29 cellular contexts compared by ENCODE assay signal in the genomic region with DNA sequence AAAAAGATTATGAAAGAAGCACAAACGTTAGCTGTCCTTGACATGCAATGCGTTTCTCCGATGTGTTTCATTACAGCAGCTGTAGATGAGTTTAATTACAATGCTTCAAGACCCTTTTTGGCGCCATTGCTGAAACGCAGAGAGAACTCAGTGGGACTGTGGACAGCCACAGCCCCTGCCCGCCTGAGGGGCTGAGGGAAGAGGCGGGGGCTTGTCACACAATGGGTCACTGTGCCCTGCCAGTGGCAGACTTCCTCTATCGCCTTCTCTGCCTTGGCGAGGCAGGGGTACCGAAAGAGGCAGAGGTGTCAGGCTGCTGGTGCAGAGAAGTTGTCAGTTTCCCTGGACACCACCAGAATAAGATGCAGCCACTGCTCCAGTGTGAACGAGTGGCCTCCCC.
"Had no signal": no experiment of that assay in that cellular context is flagged by ENCODE, and none has a peak within 500 bp of the region (broad histone marks: within the 10 kb centered on the region; RNA-seq: fewer than 3 reads in every experiment).

No MANE protein-coding gene starts in this region.

- H3K36me3 Mint-ChIP-seq: activated naive CD4-positive, alpha-beta T cell treated with anti-CD3 and anti-CD28 coated beads, Interleukin-2, amount 10 ng/mL, durations not matched to agents 7 days and 5 days; activated naive CD8-positive, alpha-beta T cell treated with anti-CD3 and anti-CD28 coated beads, Interleukin-2, amount 10 ng/mL, durations not matched to agents 7 days and 5 days; IgD-negative memory B cell had no signal

- H3K4me3 ChIP-seq: adrenal gland, SJCRH30 had no signal

- H3K9me3 ChIP-seq: adrenal gland, SJCRH30, SK-N-SH had no signal

- H3K27ac ChIP-seq: adrenal gland, KMS-11, SJCRH30, VCaP had no signal

- ATAC-seq: activated T-cell treated with anti-CD3 and anti-CD28 coated beads, Interleukin-2, amount 50 U/mL, for 72 hours; T-helper 17 cell had no signal

- H3K27me3 ChIP-seq: adrenal gland, SJCRH30 had no signal

- H3K9me3 Mint-ChIP-seq: activated CD4-positive, alpha-beta memory T cell treated with anti-CD3 and anti-CD28 coated beads, Interleukin-2, amount 10 ng/mL, durations not matched to agents 7 days and 5 days; activated CD4-positive, alpha-beta T cell treated with anti-CD3 and anti-CD28 coated beads, Interleukin-2, amount 10 ng/mL, durations not matched to agents 7 days and 5 days; activated naive CD4-positive, alpha-beta T cell treated with anti-CD3 and anti-CD28 coated beads, Interleukin-2, amount 10 ng/mL, durations not matched to agents 7 days and 5 days; activated naive CD8-positive, alpha-beta T cell treated with anti-CD3 and anti-CD28 coated beads, Interleukin-2, amount 10 ng/mL, durations not matched to agents 7 days and 5 days; activated T-cell treated with anti-CD3 and anti-CD28 coated beads, Interleukin-2, amount 50 U/mL, for 72 hours; activated T-helper 2 cell treated with anti-CD3 and anti-CD28 coated beads, Interferon-gamma antibody, Interleukin-2, Interleukin-4, amounts not matched to agents 10 μg/mL and 5 μg/mL and 100 μg/mL, durations not matched to agents 14 hours and 24 hours and 36 hours had no signal

- H3K4me3 Mint-ChIP-seq: activated CD4-positive, alpha-beta memory T cell treated with anti-CD3 and anti-CD28 coated beads, Interleukin-2, amount 10 ng/mL, durations not matched to agents 7 days and 5 days; activated CD4-positive, alpha-beta T cell treated with anti-CD3 and anti-CD28 coated beads, Interleukin-2, amount 10 ng/mL, durations not matched to agents 7 days and 5 days; activated naive CD4-positive, alpha-beta T cell treated with anti-CD3 and anti-CD28 coated beads, Interleukin-2, amount 10 ng/mL, durations not matched to agents 7 days and 5 days; activated naive CD8-positive, alpha-beta T cell treated with anti-CD3 and anti-CD28 coated beads, Interleukin-2, amount 10 ng/mL, durations not matched to agents 7 days and 5 days; activated T-cell treated with anti-CD3 and anti-CD28 coated beads, Interleukin-2, amount 50 U/mL, for 72 hours; IgD-negative memory B cell; T-helper 17 cell had no signal

- DNase-seq: activated CD4-positive, alpha-beta memory T cell treated with anti-CD3 and anti-CD28 coated beads, Interleukin-2, amount 10 ng/mL, durations not matched to agents 7 days and 5 days; activated CD4-positive, alpha-beta T cell treated with anti-CD3 and anti-CD28 coated beads, Interleukin-2, amount 10 ng/mL, durations not matched to agents 7 days and 5 days; activated CD4-positive, CD25-positive, alpha-beta regulatory T cell; activated gamma-delta T cell treated with Interleukin-2 at 50 U/mL for 16 hours; activated naive CD4-positive, alpha-beta T cell treated with anti-CD3 and anti-CD28 coated beads, Interleukin-2, amount 10 ng/mL, durations not matched to agents 7 days and 5 days; activated naive CD8-positive, alpha-beta T cell treated with anti-CD3 and anti-CD28 coated beads, Interleukin-2, amount 10 ng/mL, durations not matched to agents 7 days and 5 days; activated T-cell treated with anti-CD3 and anti-CD28 coated beads for 4 hours; activated T-cell treated with anti-CD3 and anti-CD28 coated beads, Interleukin-2, amount 50 U/mL, for 72 hours; adrenal gland; anterior cingulate cortex; cerebellar nuclear complex; NCI-H1092 treated with DMSO at 0.1 percent for 48 hours; NCI-H1417 treated with DMSO at 0.1 percent for 48 hours; NCI-H1694; NCI-H2029; NCI-H2107; NCI-H2171 treated with DMSO at 0.1 percent for 48 hours; NCI-H226; NCI-H526; NCI-H82; NK-92 treated with Interleukin-12 subunit alpha and Interleukin-12 subunit beta, amount 100 ng/mL, for 24 hours; SJCRH30; SK-N-SH; T-helper 17 cell; T-helper 9 cell had no signal

- H3K4me2 ChIP-seq: KMS-11, SK-N-SH had no signal

- H3K4me1 ChIP-seq: adrenal gland, SJCRH30 had no signal

- H3K4me1 Mint-ChIP-seq: activated CD4-positive, alpha-beta memory T cell treated with anti-CD3 and anti-CD28 coated beads, Interleukin-2, amount 10 ng/mL, durations not matched to agents 7 days and 5 days; activated CD4-positive, alpha-beta T cell treated with anti-CD3 and anti-CD28 coated beads, Interleukin-2, amount 10 ng/mL, durations not matched to agents 7 days and 5 days; activated naive CD4-positive, alpha-beta T cell treated with anti-CD3 and anti-CD28 coated beads, Interleukin-2, amount 10 ng/mL, durations not matched to agents 7 days and 5 days; activated naive CD8-positive, alpha-beta T cell treated with anti-CD3 and anti-CD28 coated beads, Interleukin-2, amount 10 ng/mL, durations not matched to agents 7 days and 5 days; IgD-negative memory B cell; T-helper 17 cell had no signal

- H3K36me3 ChIP-seq: adrenal gland, SJCRH30 had no signal

- H3K9ac ChIP-seq: KMS-11, SK-N-SH had no signal

- H3K27me3 Mint-ChIP-seq: activated CD4-positive, alpha-beta memory T cell treated with anti-CD3 and anti-CD28 coated beads, Interleukin-2, amount 10 ng/mL, durations not matched to agents 7 days and 5 days; activated CD4-positive, alpha-beta T cell treated with anti-CD3 and anti-CD28 coated beads, Interleukin-2, amount 10 ng/mL, durations not matched to agents 7 days and 5 days; activated naive CD4-positive, alpha-beta T cell treated with anti-CD3 and anti-CD28 coated beads, Interleukin-2, amount 10 ng/mL, durations not matched to agents 7 days and 5 days; activated naive CD8-positive, alpha-beta T cell treated with anti-CD3 and anti-CD28 coated beads, Interleukin-2, amount 10 ng/mL, durations not matched to agents 7 days and 5 days; IgD-negative memory B cell; T-helper 17 cell had no signal

- H3K27ac Mint-ChIP-seq: activated CD4-positive, alpha-beta memory T cell treated with anti-CD3 and anti-CD28 coated beads, Interleukin-2, amount 10 ng/mL, durations not matched to agents 7 days and 5 days; activated CD4-positive, alpha-beta T cell treated with anti-CD3 and anti-CD28 coated beads, Interleukin-2, amount 10 ng/mL, durations not matched to agents 7 days and 5 days; activated naive CD4-positive, alpha-beta T cell treated with anti-CD3 and anti-CD28 coated beads, Interleukin-2, amount 10 ng/mL, durations not matched to agents 7 days and 5 days; activated naive CD8-positive, alpha-beta T cell treated with anti-CD3 and anti-CD28 coated beads, Interleukin-2, amount 10 ng/mL, durations not matched to agents 7 days and 5 days; activated T-cell treated with anti-CD3 and anti-CD28 coated beads, Interleukin-2, amount 50 U/mL, for 72 hours; activated T-helper 2 cell treated with anti-CD3 and anti-CD28 coated beads, Interferon-gamma antibody, Interleukin-2, Interleukin-4, amounts not matched to agents 10 μg/mL and 5 μg/mL and 100 μg/mL, durations not matched to agents 14 hours and 24 hours and 36 hours; IgD-negative memory B cell; T-helper 17 cell had no signal
